ENCODE assay signal across 18 cellular contexts in the genomic region with DNA sequence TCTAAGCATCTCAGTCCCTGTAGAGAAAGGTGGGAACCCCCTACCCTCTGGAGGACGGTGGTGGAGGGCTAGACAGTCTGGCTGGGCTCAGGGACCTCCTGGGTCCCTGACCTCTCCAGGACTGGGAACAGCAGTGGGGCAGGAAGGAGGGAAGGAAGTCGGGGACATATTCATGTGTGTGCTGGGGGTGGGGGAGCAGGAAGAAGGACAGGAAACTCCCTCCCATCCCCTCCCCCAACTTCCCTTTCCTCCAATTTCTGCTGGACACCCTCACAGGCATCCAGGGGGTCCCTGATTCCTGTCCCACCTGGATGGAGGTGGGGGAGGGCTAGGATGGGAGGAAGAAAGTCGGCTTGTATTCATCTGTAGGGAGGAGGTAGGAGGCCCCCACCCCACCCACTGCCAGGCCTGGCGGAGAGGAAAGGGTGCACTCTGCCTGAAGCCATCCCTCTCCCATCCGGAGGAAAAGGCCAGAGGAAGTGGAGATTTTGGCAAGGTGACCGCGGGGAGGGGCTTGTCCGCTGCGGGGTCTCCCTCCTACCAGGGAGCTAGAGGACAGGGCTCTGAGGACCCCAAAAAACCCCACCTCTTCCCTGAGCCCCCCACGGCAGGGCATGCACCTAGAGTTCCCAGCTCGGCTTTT. TPM values are rescaled to one million over a fixed set of nuclear protein-coding genes. Genes with fewer than 3 reads are reported as not detected.
DNase-seq lines count a peak whose midpoint lies in the region; ATAC-seq lines count a peak whose summit lies in the region.
"Had no signal": no experiment of that assay in that cellular context is flagged by ENCODE, and none has a peak within 500 bp of the region (broad histone marks: within the 10 kb centered on the region; RNA-seq: fewer than 3 reads in every experiment).

No MANE protein-coding gene starts in this region.

- H3K27me3 Mint-ChIP-seq in CD4-positive, CD25-positive, alpha-beta regulatory T cell = peaks cover 70% of the 10 kb centered on the region

- no peaks in the 10 kb centered on the region for H3K36me3 Mint-ChIP-seq in CD4-positive, CD25-positive, alpha-beta regulatory T cell
- H3K36me3 Mint-ChIP-seq: natural killer cell, T-cell had no signal

- peaks cover 33% of the 10 kb centered on the region for H3K27me3 ChIP-seq in CD4-positive, CD25-positive, alpha-beta regulatory T cell (ENCODE audit: control insufficient read depth, insufficient read depth, low read length)
- H3K27me3 ChIP-seq in neuron (ENCODE audit: insufficient read depth, low read length) = no peaks in the 10 kb centered on the region

- intact Hi-C loops in left cardiac atrium (cut with DNase I) = no loop called here

- peaks cover 18% of the 10 kb centered on the region for H3K4me1 ChIP-seq in CD4-positive, CD25-positive, alpha-beta regulatory T cell (ENCODE audit: control insufficient read depth, insufficient read depth, low read length, poor library complexity, severe bottlenecking)
- H3K4me1 ChIP-seq in neuron (ENCODE audit: insufficient read depth, low read length) = peaks cover 36% of the 10 kb centered on the region

- no peaks in the 10 kb centered on the region for H3K36me3 ChIP-seq in CD4-positive, CD25-positive, alpha-beta regulatory T cell (ENCODE audit: control insufficient read depth, insufficient read depth, low read length)
- peaks cover 32% of the 10 kb centered on the region for H3K36me3 ChIP-seq in neuron (ENCODE audit: insufficient read depth, low read length)

- H3K9me3 Mint-ChIP-seq in CD4-positive, CD25-positive, alpha-beta regulatory T cell = peaks cover 0 to 4% (median 0%) of the 10 kb centered on the region in 7 donors
- H3K9me3 Mint-ChIP-seq: HFFc6, natural killer cell, T-cell had no signal

- H3K27ac ChIP-seq in CD4-positive, CD25-positive, alpha-beta regulatory T cell (ENCODE audit: insufficient read depth, low read length, poor library complexity, severe bottlenecking) = no peak overlapping the region
- H3K27ac ChIP-seq in angular gyrus (ENCODE audit: low read depth, low read length) = peak overlapping the region; percentile 50

- H2AFZ ChIP-seq in neuron (ENCODE audit: low read depth, low read length) = no peak overlapping the region

- ATAC-seq in CD4-positive, CD25-positive, alpha-beta regulatory T cell (ENCODE audit: low read depth in 2 of 2) = no peak
- peak; percentile 3 to 32 for ATAC-seq in left cardiac atrium
- no peak for ATAC-seq in HG02981 (IDR thresholded peaks at IDR 0.05; ENCODE audit: unreplicated experiment)
- ATAC-seq in GM21381 (IDR thresholded peaks at IDR 0.05; ENCODE audit: unreplicated experiment) = no peak

- peak overlapping the region in 3 of 4 donors; percentile 4 to 62 (median 52) for H3K4me3 Mint-ChIP-seq in CD4-positive, CD25-positive, alpha-beta regulatory T cell
- H3K4me3 Mint-ChIP-seq: HFFc6 had no signal

- DNase-seq in CD4-positive, CD25-positive, alpha-beta regulatory T cell = no peak
- peak; percentile 40 for DNase-seq in left cardiac atrium
- no peak for DNase-seq in activated CD4-positive, alpha-beta T cell treated with anti-CD3 and anti-CD28 coated beads, Interleukin-2, amount 50 U/mL, for 48 hours
- DNase-seq in 8988T = no peak
- DNase-seq: activated gamma-delta T cell; effector CD4-positive, alpha-beta T cell; HFFc6; MM.1S; NCI-H1694 had no signal

- peaks cover 0 to 20% (median 12%) of the 10 kb centered on the region in 4 donors for H3K4me1 Mint-ChIP-seq in CD4-positive, CD25-positive, alpha-beta regulatory T cell

- no peak overlapping the region for H3K4me3 ChIP-seq in CD4-positive, CD25-positive, alpha-beta regulatory T cell (ENCODE audit: low read depth, low read length)
- H3K4me3 ChIP-seq in neuron (ENCODE audit: low read length) = peak overlapping the region; percentile 52

- H3K27ac Mint-ChIP-seq in CD4-positive, CD25-positive, alpha-beta regulatory T cell = no peak overlapping the region
- H3K27ac Mint-ChIP-seq: HFFc6 had no signal

- H3K9me3 ChIP-seq in CD4-positive, CD25-positive, alpha-beta regulatory T cell (ENCODE audit: control insufficient read depth in 2 of 2, low read length in 2 of 2) = no peaks in the 10 kb centered on the region
- H3K9me3 ChIP-seq in neuron (ENCODE audit: low read length) = no peaks in the 10 kb centered on the region

RNA-seq across cellular contexts. Expression of a gene that starts 2.3 kb away (rescaled TPM):
- not detected for total RNA-seq in CD4-positive, CD25-positive, alpha-beta regulatory T cell
- polyA plus RNA-seq in CD4-positive, CD25-positive, alpha-beta regulatory T cell = not detected
- total RNA-seq in left cardiac atrium = 1 to 10 TPM; 4.2 to 5.8 TPM
- total RNA-seq: activated CD8-positive, alpha-beta memory T cell treated with anti-CD3 and anti-CD28 coated beads for 36 hours; natural killer cell had no signal

RNA-seq across cellular contexts. Expression of a gene that starts 23.9 kb away (rescaled TPM):
- 12.6 TPM for total RNA-seq in CD4-positive, CD25-positive, alpha-beta regulatory T cell
- polyA plus RNA-seq in CD4-positive, CD25-positive, alpha-beta regulatory T cell = 10 to 100 TPM in 1 of 4 donors, 1 to 10 TPM in 3; 7.1 to 11.9 (median 8.2) TPM
- total RNA-seq in left cardiac atrium = 10 to 100 TPM; 10.0 to 10.8 TPM

RNA-seq across cellular contexts. Expression of a gene that starts 51.5 kb away (rescaled TPM):
- not detected for total RNA-seq in CD4-positive, CD25-positive, alpha-beta regulatory T cell
- not detected for polyA plus RNA-seq in CD4-positive, CD25-positive, alpha-beta regulatory T cell
- total RNA-seq in left cardiac atrium = under 1 TPM in 1 of 2 donors, not detected in 1; 0.32 TPM
- total RNA-seq: activated CD8-positive, alpha-beta memory T cell treated with anti-CD3 and anti-CD28 coated beads for 36 hours; HFFc6; lung microvascular endothelial cell; T-cell; temporal lobe had no signal

RNA-seq across cellular contexts. Expression of a gene that starts 56.8 kb away (rescaled TPM):
- not detected for total RNA-seq in CD4-positive, CD25-positive, alpha-beta regulatory T cell
- polyA plus RNA-seq in CD4-positive, CD25-positive, alpha-beta regulatory T cell = not detected
- total RNA-seq in left cardiac atrium = not detected
- total RNA-seq: activated CD8-positive, alpha-beta memory T cell treated with anti-CD3 and anti-CD28 coated beads for 36 hours; HFFc6; lung microvascular endothelial cell; natural killer cell; T-cell; temporal lobe had no signal

Comparison
In these comparisons a context has a peak if more than half of its experiments do, and no peak if none do; other contexts are left out.
1. ATAC-seq: peak in left cardiac atrium (2 of 2); none in CD4-positive, CD25-positive, alpha-beta regulatory T cell (0 of 2), HG02981 (single experiment) and GM21381 (single experiment).